Comparison of ENCODE assay signal across 8 cellular contexts in genomic region chr3:12993022-12993622, GRCh38.
DNase-seq lines count a peak whose midpoint lies in the region; ATAC-seq lines count a peak whose summit lies in the region.

No MANE protein-coding gene starts in this region.

- H3K36me3 ChIP-seq in HAP-1 (replicated peaks) (no peaks in the 10 kb centered on the region), iPS-18a (ENCODE audit: control insufficient read depth, low read depth, low read length) (no peaks in the 10 kb centered on the region)

- H3K27me3 ChIP-seq in HAP-1 (ENCODE audit: low read depth) (no peaks in the 10 kb centered on the region), iPS-18a (ENCODE audit: control insufficient read depth, insufficient read depth, low read length) (peaks cover 21% of the 10 kb centered on the region)

- H3K4me1 Mint-ChIP-seq in activated T-helper 2 cell treated with anti-CD3 and anti-CD28 coated beads, Interferon-gamma antibody, Interleukin-2, Interleukin-4, amounts not matched to agents 10 μg/mL and 5 μg/mL and 100 μg/mL, durations not matched to agents 14 hours and 24 hours and 36 hours (ENCODE audit: low read depth): peaks cover 12% of the 10 kb centered on the region
- peaks cover 68 to 85% of the 10 kb centered on the region in 2 donors for H3K4me1 Mint-ChIP-seq in stimulated activated naive B cell treated with anti-CD40 and anti-IgM and Interleukin-4, amounts not matched to agents 10 μg/mL and 1 μg/mL and 100 μg/mL, for 72 hours

- H3K27ac ChIP-seq in iPS-18a (ENCODE audit: low read length): no peak overlapping the region

- H3K9me3 ChIP-seq in HAP-1: no peaks in the 10 kb centered on the region
- H3K9me3 ChIP-seq in iPS-18a (ENCODE audit: control insufficient read depth, low read depth, low read length): no peaks in the 10 kb centered on the region

- no peak for ATAC-seq in stimulated activated naive B cell treated with anti-CD40 and anti-IgM and Interleukin-4, amounts not matched to agents 10 μg/mL and 1 μg/mL and 100 μg/mL, for 72 hours (replicated peaks)
- ATAC-seq in GM18861 (IDR thresholded peaks at IDR 0.05; ENCODE audit: unreplicated experiment) (no peak), GM19328 (IDR thresholded peaks at IDR 0.05; ENCODE audit: unreplicated experiment) (no peak)

- no peak overlapping the region for H3K27ac Mint-ChIP-seq in activated T-helper 2 cell treated with anti-CD3 and anti-CD28 coated beads, Interferon-gamma antibody, Interleukin-2, Interleukin-4, amounts not matched to agents 10 μg/mL and 5 μg/mL and 100 μg/mL, durations not matched to agents 14 hours and 24 hours and 36 hours
- H3K27ac Mint-ChIP-seq in stimulated activated naive B cell treated with anti-CD40 and anti-IgM and Interleukin-4, amounts not matched to agents 10 μg/mL and 1 μg/mL and 100 μg/mL, for 72 hours: peak overlapping the region; percentile 25

- H3K9me3 Mint-ChIP-seq in activated T-helper 2 cell treated with anti-CD3 and anti-CD28 coated beads, Interferon-gamma antibody, Interleukin-2, Interleukin-4, amounts not matched to agents 10 μg/mL and 5 μg/mL and 100 μg/mL, durations not matched to agents 14 hours and 24 hours and 36 hours: no peaks in the 10 kb centered on the region
- no peaks in the 10 kb centered on the region for H3K9me3 Mint-ChIP-seq in stimulated activated naive B cell treated with anti-CD40 and anti-IgM and Interleukin-4, amounts not matched to agents 10 μg/mL and 1 μg/mL and 100 μg/mL, for 72 hours

- peaks cover 21% of the 10 kb centered on the region for H3K36me3 Mint-ChIP-seq in activated T-helper 2 cell treated with anti-CD3 and anti-CD28 coated beads, Interferon-gamma antibody, Interleukin-2, Interleukin-4, amounts not matched to agents 10 μg/mL and 5 μg/mL and 100 μg/mL, durations not matched to agents 14 hours and 24 hours and 36 hours (ENCODE audit: low read depth)
- H3K36me3 Mint-ChIP-seq in stimulated activated naive B cell treated with anti-CD40 and anti-IgM and Interleukin-4, amounts not matched to agents 10 μg/mL and 1 μg/mL and 100 μg/mL, for 72 hours: peaks cover 6 to 22% of the 10 kb centered on the region in 2 donors

- H3K4me3 Mint-ChIP-seq in activated T-helper 2 cell treated with anti-CD3 and anti-CD28 coated beads, Interferon-gamma antibody, Interleukin-2, Interleukin-4, amounts not matched to agents 10 μg/mL and 5 μg/mL and 100 μg/mL, durations not matched to agents 14 hours and 24 hours and 36 hours (ENCODE audit: low read depth): peak overlapping the region; percentile 26
- peak overlapping the region; percentile 57 to 77 for H3K4me3 Mint-ChIP-seq in stimulated activated naive B cell treated with anti-CD40 and anti-IgM and Interleukin-4, amounts not matched to agents 10 μg/mL and 1 μg/mL and 100 μg/mL, for 72 hours

- H3K27me3 Mint-ChIP-seq in activated T-helper 2 cell treated with anti-CD3 and anti-CD28 coated beads, Interferon-gamma antibody, Interleukin-2, Interleukin-4, amounts not matched to agents 10 μg/mL and 5 μg/mL and 100 μg/mL, durations not matched to agents 14 hours and 24 hours and 36 hours (ENCODE audit: low read depth): no peaks in the 10 kb centered on the region
- no peaks in the 10 kb centered on the region for H3K27me3 Mint-ChIP-seq in stimulated activated naive B cell treated with anti-CD40 and anti-IgM and Interleukin-4, amounts not matched to agents 10 μg/mL and 1 μg/mL and 100 μg/mL, for 72 hours

- in situ Hi-C loops in HAP-1 (cut with MboI; ENCODE audit: low sequenced_read_pairs): no loop called here

- H3K9ac ChIP-seq in iPS-18a (ENCODE audit: low read length): peak overlapping the region; percentile 31

- H3K4me1 ChIP-seq in HAP-1 (no peaks in the 10 kb centered on the region), iPS-18a (ENCODE audit: control insufficient read depth, low read depth, low read length) (peaks cover 13% of the 10 kb centered on the region)

- intact Hi-C loops in activated T-helper 2 cell treated with anti-CD3 and anti-CD28 coated beads, Interferon-gamma antibody, Interleukin-2, Interleukin-4, amounts not matched to agents 10 μg/mL and 5 μg/mL and 100 μg/mL, durations not matched to agents 14 hours and 24 hours and 36 hours (cut with micrococcal nuclease): no loop called here

- peak in 1 of 2 experiments; percentile 75 for DNase-seq in HAP-1 (ENCODE audit: low spot score in 2 of 2)
- no peak for DNase-seq in activated T-helper 2 cell treated with anti-CD3 and anti-CD28 coated beads, Interferon-gamma antibody, Interleukin-2, Interleukin-4, amounts not matched to agents 10 μg/mL and 5 μg/mL and 100 μg/mL, durations not matched to agents 14 hours and 24 hours and 36 hours (ENCODE audit: low spot score)
- DNase-seq in stimulated activated naive B cell treated with anti-CD40 and anti-IgM and Interleukin-4, amounts not matched to agents 10 μg/mL and 1 μg/mL and 100 μg/mL, for 72 hours: no peak
- DNase-seq in COLO668 (lab: John Stamatoyannopoulos, UW; ENCODE audit: unreplicated experiment): no peak
- DNase-seq in NCI-H187 treated with DMSO at 0.1 percent for 48 hours (lab: John Stamatoyannopoulos, UW): no peak

- H3K4me3 ChIP-seq in HAP-1 (peak overlapping the region; percentile 54), iPS-18a (ENCODE audit: low read length) (peak overlapping the region; percentile 64)
